ENCODE assay signal across 7 cellular contexts in the genomic region with DNA sequence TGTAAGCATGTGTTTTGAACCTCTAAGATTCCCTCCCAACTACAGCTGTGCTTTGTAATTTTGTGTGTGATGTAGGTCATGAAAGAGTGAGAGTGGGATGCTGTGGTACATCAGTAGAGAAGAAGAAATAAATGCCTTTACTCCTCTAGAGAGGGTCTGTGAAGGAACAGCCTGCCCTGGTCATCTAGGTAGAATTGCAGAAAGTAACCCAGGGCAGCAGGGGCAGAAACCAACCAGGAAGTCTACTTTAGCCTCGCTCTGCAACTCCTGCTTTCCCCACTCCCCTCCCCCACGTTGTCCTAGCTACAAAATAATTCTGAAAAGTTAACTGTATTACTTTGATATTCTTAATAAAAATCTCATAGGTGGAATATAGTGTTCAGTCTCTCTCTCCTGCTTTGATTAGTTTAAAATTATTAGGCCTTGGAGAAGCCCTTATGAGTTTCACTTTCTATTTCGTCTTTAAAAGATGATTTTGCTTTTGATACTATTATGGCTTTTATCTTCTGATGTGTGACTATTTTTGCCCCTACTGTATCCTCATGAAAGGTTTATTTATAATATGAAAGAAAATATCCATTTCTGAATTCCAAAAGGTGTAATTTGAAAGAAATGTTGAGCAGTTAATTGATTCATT. TPM values are rescaled to one million over a fixed set of nuclear protein-coding genes. Genes with fewer than 3 reads are reported as not detected.
A peak's percentile ranks its signal among the peaks of the same experiment; 100 is the strongest.
DNase-seq lines count a peak whose midpoint lies in the region; ATAC-seq and TF ChIP-seq lines count a peak whose summit lies in the region.

No MANE protein-coding gene starts in this region.

- peak; percentile 65 for ATAC-seq in GM19395 (IDR thresholded peaks at IDR 0.05; ENCODE audit: unreplicated experiment)

- H3K36me3 Mint-ChIP-seq in chondrocyte (ENCODE audit: low read depth), result peaks cover 6% of the 10 kb centered on the region
- peaks cover 76% of the 10 kb centered on the region for H3K36me3 Mint-ChIP-seq in nephron progenitor cell (ENCODE audit: low read depth)

- H3K27me3 Mint-ChIP-seq in chondrocyte (ENCODE audit: low read depth), result no peaks in the 10 kb centered on the region
- no peaks in the 10 kb centered on the region for H3K27me3 Mint-ChIP-seq in nephron progenitor cell (ENCODE audit: low read depth, poor library complexity)

- H3K4me1 Mint-ChIP-seq in chondrocyte (ENCODE audit: low read depth), result peaks cover 34% of the 10 kb centered on the region
- peaks cover 50% of the 10 kb centered on the region for H3K4me1 Mint-ChIP-seq in nephron progenitor cell

- H3K4me3 Mint-ChIP-seq in chondrocyte (ENCODE audit: unreplicated experiment) (no peak overlapping the region), nephron progenitor cell (no peak overlapping the region)

- H3K27ac Mint-ChIP-seq in chondrocyte (ENCODE audit: unreplicated experiment), result peak overlapping the region; percentile 42
- peak overlapping the region; percentile 49 for H3K27ac Mint-ChIP-seq in nephron progenitor cell

- TF ChIP-seq CTCF in chondrocyte (IDR thresholded peaks at IDR 0.05) (no peak), nephron progenitor cell (IDR thresholded peaks at IDR 0.05) (no peak)

- DNase-seq in HT1080 (ENCODE audit: low read depth) (peak; percentile 2), chondrocyte (ENCODE audit: low spot score) (no peak), nephron progenitor cell (no peak), pons (ENCODE audit: low spot score) (no peak), DMS79 (lab: John Stamatoyannopoulos, UW) (no peak), NCI-H82 (lab: John Stamatoyannopoulos, UW) (no peak)

- H3K9me3 Mint-ChIP-seq in chondrocyte (ENCODE audit: low read depth), result no peaks in the 10 kb centered on the region
- no peaks in the 10 kb centered on the region for H3K9me3 Mint-ChIP-seq in nephron progenitor cell

RNA-seq across cellular contexts. Expression of a gene that starts 7.6 kb away (rescaled TPM):
- 23.1 and 24.5 TPM in 2 replicates for total RNA-seq in HT1080 (2014; rRNA removed; shearing (Covaris generic))
- 23.7 and 26.1 TPM in 2 replicates for polyA plus RNA-seq in HT1080 (2015; cell fraction: cytosol; rRNA removed)
- 48.3 and 60.4 TPM in 2 replicates for polyA plus RNA-seq in HT1080 (2015; cell fraction: nucleus; rRNA removed)
- total RNA-seq in chondrocyte, result 13.8 to 20.5 TPM (median 15.0 TPM) in 3 replicates

RNA-seq across cellular contexts. Expression of a gene that starts 55.3 kb away (rescaled TPM):
- 88.9 and 93.3 TPM in 2 replicates for total RNA-seq in HT1080 (2014; rRNA removed; shearing (Covaris generic))
- polyA plus RNA-seq in HT1080 (2015; cell fraction: cytosol; rRNA removed), result 126 and 142 TPM in 2 replicates
- polyA plus RNA-seq in HT1080 (2015; cell fraction: nucleus; rRNA removed), result 254 and 276 TPM in 2 replicates
- total RNA-seq in chondrocyte, result 94.2 to 213 TPM (median 193 TPM) in 3 replicates
